ENCODE assay signal across 8 cellular contexts in genomic region chr7:140342732-140343514, GRCh38.
DNase-seq lines count a peak whose midpoint lies in the region; ATAC-seq lines count a peak whose summit lies in the region.

No MANE protein-coding gene starts in this region.

- no peak for ATAC-seq in GM19023 (IDR thresholded peaks at IDR 0.05; ENCODE audit: unreplicated experiment)
- no peak for ATAC-seq in HG02970 (IDR thresholded peaks at IDR 0.05; ENCODE audit: low FRiP score, unreplicated experiment)

- peak; percentile 1 to 15 for DNase-seq in SHP77 (lab: John Stamatoyannopoulos, UW)
- DNase-seq in SHP77 treated with DMSO at 0.1 percent for 48 hours (lab: John Stamatoyannopoulos, UW) = no peak
- DNase-seq in NCI-H510A treated with DMSO at 0.1 percent for 48 hours (lab: John Stamatoyannopoulos, UW) = peak; percentile 10
- peak; percentile 37 for DNase-seq in cerebellar cortex (ENCODE audit: low spot score)
- peak; percentile 86 for DNase-seq in medulla oblongata (ENCODE audit: extremely low spot score)
- DNase-seq in GM19240 (ENCODE audit: insufficient read length, low spot score) = no peak

Comparison
In these comparisons a context has a peak if more than half of its experiments do, and no peak if none do; other contexts are left out.
1. DNase-seq: peak in SHP77 (2 of 2), NCI-H510A treated with DMSO at 0.1 percent for 48 hours (single experiment), cerebellar cortex (single experiment) and medulla oblongata (single experiment); none in SHP77 treated with DMSO at 0.1 percent for 48 hours (single experiment) and GM19240 (single experiment).